In the genomic region with DNA sequence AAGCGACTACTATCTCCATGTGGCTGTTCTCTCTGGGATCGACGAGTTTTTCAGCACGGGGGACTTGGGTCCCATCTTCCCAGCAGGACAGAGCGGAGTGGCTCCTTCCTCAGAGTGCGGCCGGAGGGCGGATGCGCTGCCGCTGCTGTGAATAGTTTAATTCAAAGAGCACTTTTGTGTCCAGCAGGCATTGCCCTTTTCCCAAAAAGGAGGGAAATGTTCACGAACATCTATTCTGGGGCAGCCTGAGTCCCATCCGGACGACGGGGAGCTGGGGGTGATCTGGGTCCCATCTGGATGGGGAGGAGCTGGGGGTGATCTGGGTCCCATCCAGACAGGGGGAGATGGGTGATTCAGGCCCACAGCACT, we compare ENCODE assay signal across 15 cellular contexts.
"Had no signal": no experiment of that assay in that cellular context is flagged by ENCODE, and none has a peak within 500 bp of the region (broad histone marks: within the 10 kb centered on the region; RNA-seq: fewer than 3 reads in every experiment).

No MANE protein-coding gene starts in this region.

- H3K36me3 ChIP-seq: colonic mucosa, prostate gland had no signal

- H3K4me1 Mint-ChIP-seq: activated CD4-positive, alpha-beta memory T cell treated with anti-CD3 and anti-CD28 coated beads, Interleukin-2, amount 10 ng/mL, durations not matched to agents 7 days and 5 days had no signal

- H3K27ac ChIP-seq: colonic mucosa, prostate gland, testis had no signal

- H3K27me3 ChIP-seq: colonic mucosa, testis had no signal

- H3K4me1 ChIP-seq: colonic mucosa, prostate gland, testis had no signal

- H3K4me3 Mint-ChIP-seq: activated CD4-positive, alpha-beta memory T cell treated with anti-CD3 and anti-CD28 coated beads, Interleukin-2, amount 10 ng/mL, durations not matched to agents 7 days and 5 days; activated CD4-positive, alpha-beta T cell treated with anti-CD3 and anti-CD28 coated beads for 36 hours; naive B cell; stimulated activated naive CD8-positive, alpha-beta T cell treated with anti-CD3 and anti-CD28 coated beads, Interleukin-15, Interleukin-2, amounts not matched to agents 100 ng/mL and 50 ng/mL, for 24 hours; T-helper 2 cell treated with Interferon-gamma antibody and Interleukin-4, amounts not matched to agents 5 μg/mL and 100 μg/mL, for 36 hours had no signal

- H3K9me3 ChIP-seq: colonic mucosa, prostate gland, testis had no signal

- H3K9me3 Mint-ChIP-seq: activated CD4-positive, alpha-beta memory T cell treated with anti-CD3 and anti-CD28 coated beads, Interleukin-2, amount 10 ng/mL, durations not matched to agents 7 days and 5 days; stimulated activated naive CD8-positive, alpha-beta T cell treated with anti-CD3 and anti-CD28 coated beads, Interleukin-15, Interleukin-2, amounts not matched to agents 100 ng/mL and 50 ng/mL, for 24 hours; T-helper 2 cell treated with Interferon-gamma antibody and Interleukin-4, amounts not matched to agents 5 μg/mL and 100 μg/mL, for 36 hours had no signal

- ATAC-seq: activated CD4-positive, alpha-beta T cell treated with anti-CD3 and anti-CD28 coated beads for 36 hours had no signal

- H3K27me3 Mint-ChIP-seq: activated CD4-positive, alpha-beta T cell treated with anti-CD3 and anti-CD28 coated beads for 36 hours; naive B cell; stimulated activated naive CD8-positive, alpha-beta T cell treated with anti-CD3 and anti-CD28 coated beads, Interleukin-15, Interleukin-2, amounts not matched to agents 100 ng/mL and 50 ng/mL, for 24 hours had no signal

- H3K27ac Mint-ChIP-seq: activated CD4-positive, alpha-beta memory T cell treated with anti-CD3 and anti-CD28 coated beads, Interleukin-2, amount 10 ng/mL, durations not matched to agents 7 days and 5 days; activated CD4-positive, alpha-beta T cell treated with anti-CD3 and anti-CD28 coated beads for 36 hours; stimulated activated naive CD8-positive, alpha-beta T cell treated with anti-CD3 and anti-CD28 coated beads, Interleukin-15, Interleukin-2, amounts not matched to agents 100 ng/mL and 50 ng/mL, for 24 hours; T-helper 2 cell treated with Interferon-gamma antibody and Interleukin-4, amounts not matched to agents 5 μg/mL and 100 μg/mL, for 36 hours had no signal

- DNase-seq: activated CD4-positive, alpha-beta memory T cell treated with anti-CD3 and anti-CD28 coated beads, Interleukin-2, amount 10 ng/mL, durations not matched to agents 7 days and 5 days; activated CD4-positive, alpha-beta T cell treated with anti-CD3 and anti-CD28 coated beads for 36 hours; activated naive CD4-positive, alpha-beta T cell treated with Interleukin-2 at 50 U/mL for 16 hours; colonic mucosa; foreskin melanocyte; midbrain; naive B cell; nucleus accumbens; stimulated activated CD4-positive, alpha-beta T cell treated with anti-CD3 and anti-CD28 coated beads, Interleukin-2, amount 100 ng/mL, for 48 hours; stimulated activated CD8-positive, alpha-beta memory T cell treated with anti-CD3 and anti-CD28 coated beads, Interleukin-4, amount 100 ng/mL, for 48 hours; SW 1271; testis had no signal

- H3K4me3 ChIP-seq: colonic mucosa, prostate gland, testis had no signal
